Comparison of ENCODE assay signal across 24 cellular contexts in genomic region chr5:38883842-38884241, GRCh38. TPM values are rescaled to one million over a fixed set of nuclear protein-coding genes. Genes with fewer than 3 reads are reported as not detected.
"Had no signal": no experiment of that assay in that cellular context is flagged by ENCODE, and none has a peak within 500 bp of the region (broad histone marks: within the 10 kb centered on the region; RNA-seq: fewer than 3 reads in every experiment).

No MANE protein-coding gene starts in this region.

- H3K36me3 Mint-ChIP-seq: immature natural killer cell; memory B cell; natural killer cell; stimulated activated memory B cell treated with anti-CD40 and anti-IgM and Interleukin-4, amounts not matched to agents 10 μg/mL and 1 μg/mL and 100 μg/mL, for 72 hours; type B pancreatic cell had no signal

- H3K4me1 Mint-ChIP-seq: immature natural killer cell, memory B cell, natural killer cell had no signal

- ATAC-seq: effector memory CD8-positive, alpha-beta T cell; esophagus mucosa; gastroesophageal sphincter; left colon; left ventricle myocardium superior; lower lobe of right lung; natural killer cell; pancreas; stimulated activated naive CD8-positive, alpha-beta T cell treated with anti-CD3 and anti-CD28 coated beads, Interleukin-15, Interleukin-2, amounts not matched to agents 100 U/mL and 50 U/mL, for 24 hours had no signal

- H3K27ac Mint-ChIP-seq: effector memory CD8-positive, alpha-beta T cell; immature natural killer cell; memory B cell; natural killer cell; stimulated activated memory B cell treated with anti-CD40 and anti-IgM and Interleukin-4, amounts not matched to agents 10 μg/mL and 1 μg/mL and 100 μg/mL, for 72 hours; type B pancreatic cell had no signal

- H3K27me3 Mint-ChIP-seq: type B pancreatic cell had no signal

- DNase-seq: effector memory CD8-positive, alpha-beta T cell; foreskin fibroblast; hypothalamus; immature natural killer cell; islet precursor cell; kidney glomerular epithelial cell; left colon; left ventricle myocardium superior; lower lobe of right lung; natural killer cell; pancreas; sigmoid colon; stimulated activated CD4-positive, alpha-beta T cell treated with anti-CD3 and anti-CD28 coated beads, Interleukin-4, amount 100 ng/mL, for 4 hours; stimulated activated naive CD8-positive, alpha-beta T cell treated with anti-CD3 and anti-CD28 coated beads, Interleukin-15, Interleukin-2, amounts not matched to agents 100 U/mL and 50 U/mL, for 24 hours; substantia nigra; testis; tibial artery had no signal

- H3K9me3 Mint-ChIP-seq: effector memory CD8-positive, alpha-beta T cell; immature natural killer cell; memory B cell; natural killer cell; type B pancreatic cell had no signal

- H3K4me3 Mint-ChIP-seq: effector memory CD8-positive, alpha-beta T cell; immature natural killer cell; memory B cell; natural killer cell; stimulated activated memory B cell treated with anti-CD40 and anti-IgM and Interleukin-4, amounts not matched to agents 10 μg/mL and 1 μg/mL and 100 μg/mL, for 72 hours; type B pancreatic cell had no signal

RNA-seq across cellular contexts. Expression of gene OSMR, which starts 38.0 kb away (rescaled TPM):
- total RNA-seq: mononuclear cell, natural killer cell had no signal
- polyA plus RNA-seq: neural cell had no signal
